1 cellular context compared by ENCODE assay signal in the genomic region with DNA sequence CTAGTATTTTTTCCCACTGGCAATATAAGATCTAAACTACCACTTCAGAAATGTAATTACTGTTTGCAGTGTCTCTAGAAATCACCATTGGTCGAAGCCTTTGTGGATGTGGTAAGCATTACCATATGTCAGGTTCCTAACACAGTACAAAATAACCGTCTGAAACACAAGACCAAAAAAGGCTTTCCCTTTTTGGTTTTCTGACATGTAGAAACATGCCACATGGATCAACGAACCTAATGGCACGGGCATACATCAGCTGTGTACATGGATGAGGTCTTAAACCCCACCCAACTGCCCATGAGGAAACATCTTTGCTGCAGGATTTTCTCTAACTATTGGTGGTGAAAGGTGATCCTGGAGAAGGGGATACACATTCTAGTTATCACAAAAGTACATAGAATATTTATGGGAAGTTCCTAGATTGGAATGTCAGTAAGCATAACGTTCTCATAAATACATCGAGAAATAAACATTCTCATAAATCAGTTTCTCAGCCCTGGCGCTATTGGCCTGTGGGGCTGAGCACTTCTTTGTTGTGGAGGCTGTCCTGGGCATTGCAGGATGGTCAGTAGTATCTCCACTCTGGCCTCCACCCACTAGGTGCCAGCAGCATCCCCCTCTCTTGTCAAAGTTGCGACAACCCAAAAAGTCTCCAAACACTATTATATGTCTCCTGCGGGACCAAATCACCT.
TF ChIP-seq lines count a peak whose summit lies in the region.

No MANE protein-coding gene starts in this region.

TF ChIP-seq in SK-N-SH, 30 proteins besides CTCF, POLR2A, EP300 and RAD21:
- TF ChIP-seq GABPA (IDR thresholded peaks at IDR 0.05; ENCODE audit: low read depth), result no peak
- no peak for TF ChIP-seq NFIC (IDR thresholded peaks at IDR 0.05; ENCODE audit: borderline replicate concordance)
- TF ChIP-seq RXRA (IDR thresholded peaks at IDR 0.05; ENCODE audit: borderline replicate concordance, low read depth), result no peak
- TF ChIP-seq, protein P1, sequence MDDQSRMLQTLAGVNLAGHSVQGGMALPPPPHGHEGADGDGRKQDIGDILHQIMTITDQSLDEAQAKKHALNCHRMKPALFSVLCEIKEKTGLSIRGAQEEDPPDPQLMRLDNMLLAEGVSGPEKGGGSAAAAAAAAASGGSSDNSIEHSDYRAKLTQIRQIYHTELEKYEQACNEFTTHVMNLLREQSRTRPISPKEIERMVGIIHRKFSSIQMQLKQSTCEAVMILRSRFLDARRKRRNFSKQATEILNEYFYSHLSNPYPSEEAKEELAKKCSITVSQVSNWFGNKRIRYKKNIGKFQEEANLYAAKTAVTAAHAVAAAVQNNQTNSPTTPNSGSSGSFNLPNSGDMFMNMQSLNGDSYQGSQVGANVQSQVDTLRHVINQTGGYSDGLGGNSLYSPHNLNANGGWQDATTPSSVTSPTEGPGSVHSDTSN (IDR thresholded peaks at IDR 0.05), result no peak
- no peak for TF ChIP-seq GATA2 (CRISPR knock-in tag; IDR thresholded peaks at IDR 0.05)
- TF ChIP-seq, protein P2, sequence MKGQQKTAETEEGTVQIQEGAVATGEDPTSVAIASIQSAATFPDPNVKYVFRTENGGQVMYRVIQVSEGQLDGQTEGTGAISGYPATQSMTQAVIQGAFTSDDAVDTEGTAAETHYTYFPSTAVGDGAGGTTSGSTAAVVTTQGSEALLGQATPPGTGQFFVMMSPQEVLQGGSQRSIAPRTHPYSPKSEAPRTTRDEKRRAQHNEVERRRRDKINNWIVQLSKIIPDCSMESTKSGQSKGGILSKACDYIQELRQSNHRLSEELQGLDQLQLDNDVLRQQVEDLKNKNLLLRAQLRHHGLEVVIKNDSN (IDR thresholded peaks at IDR 0.05; ENCODE audit: borderline replicate concordance, low read depth), result no peak
- TF ChIP-seq SMC3 (IDR thresholded peaks at IDR 0.05; ENCODE audit: low read depth, low read length), result no peak
